ENCODE assay signal across 9 cellular contexts in genomic region chr16:19375561-19376158, GRCh38. TPM values are rescaled to one million over a fixed set of nuclear protein-coding genes. Genes with fewer than 3 reads are reported as not detected.
DNase-seq lines count a peak whose midpoint lies in the region; ATAC-seq, FAIRE-seq and TF ChIP-seq lines count a peak whose summit lies in the region.
"Had no signal": no experiment of that assay in that cellular context is flagged by ENCODE, and none has a peak within 500 bp of the region (broad histone marks: within the 10 kb centered on the region; RNA-seq: fewer than 3 reads in every experiment).

No MANE protein-coding gene starts in this region.

- H3K9me3 ChIP-seq in IMR-90 (ENCODE audit: control insufficient read depth, insufficient read depth, low read length) = no peaks in the 10 kb centered on the region
- H3K9me3 ChIP-seq in left lung = no peaks in the 10 kb centered on the region

- no peak overlapping the region for H3K4me3 ChIP-seq in IMR-90 (ENCODE audit: insufficient read depth, low read depth, low read length)
- no peak overlapping the region for H3K4me3 ChIP-seq in left lung

- H3K18ac ChIP-seq in IMR-90 (ENCODE audit: low read depth, low read length) = no peak overlapping the region

- H3K9me3 Mint-ChIP-seq in stimulated activated effector memory CD8-positive, alpha-beta T cell treated with anti-CD3 and anti-CD28 coated beads, Interleukin-12 subunit alpha, Interleukin-12 subunit beta, amount 100 ng/mL, for 72 hours = no peaks in the 10 kb centered on the region
- H3K9me3 Mint-ChIP-seq: T-helper 1 cell treated with Interleukin-12 subunit alpha and Interleukin-12 subunit beta and Interleukin-4 antibody, amounts not matched to agents 30 μg/mL and 1 μg/mL, for 36 hours had no signal

- peaks cover 9% of the 10 kb centered on the region for H3K4me1 Mint-ChIP-seq in stimulated activated effector memory CD8-positive, alpha-beta T cell treated with anti-CD3 and anti-CD28 coated beads, Interleukin-12 subunit alpha, Interleukin-12 subunit beta, amount 100 ng/mL, for 72 hours

- 0 out of 2 replicates have a peak, but pooled peaks have one; percentile 29 for TF ChIP-seq POLR2A in IMR-90 (IDR thresholded peaks at IDR 0.05; ENCODE audit: low read depth, low read length)

- POLR2A ChIA-PET in IMR-90 (lab: Charles Lee; ENCODE audit: unreplicated experiment) = no interaction called here

- H4K91ac ChIP-seq in IMR-90 (ENCODE audit: insufficient read depth, low read depth, low read length) = no peak overlapping the region

- H4K5ac ChIP-seq in IMR-90 (ENCODE audit: low read depth, low read length) = no peak overlapping the region

- H3K36me3 Mint-ChIP-seq in stimulated activated effector memory CD8-positive, alpha-beta T cell treated with anti-CD3 and anti-CD28 coated beads, Interleukin-12 subunit alpha, Interleukin-12 subunit beta, amount 100 ng/mL, for 72 hours = no peaks in the 10 kb centered on the region

- no peak overlapping the region for H3K23ac ChIP-seq in IMR-90 (ENCODE audit: low read depth, low read length)

- peak; percentile 67 for DNase-seq in DMS53 (lab: John Stamatoyannopoulos, UW)
- peak; percentile 56 for DNase-seq in IMR-90
- DNase-seq in RCC 7860 (ENCODE audit: low spot score) = peak; percentile 34
- peak; percentile 49 for DNase-seq in cerebellum (ENCODE audit: low spot score)
- no peak for DNase-seq in left lung
- DNase-seq in stimulated activated effector memory CD8-positive, alpha-beta T cell treated with anti-CD3 and anti-CD28 coated beads, Interleukin-12 subunit alpha, Interleukin-12 subunit beta, amount 100 ng/mL, for 72 hours (ENCODE audit: low spot score in 2 of 2) = peak in 1 of 2 donors; percentile 51
- no peak for DNase-seq in NK-92 (lab: John Stamatoyannopoulos, UW; ENCODE audit: unreplicated experiment)

- no CpG with 5 or more reads among the region's 4 CpGs for WGBS in IMR-90 (ENCODE audit: extremely low coverage in 2 of 2, insufficient read length in 1 of 2), 2 experiments

- no peak overlapping the region for H2BK120ac ChIP-seq in IMR-90 (ENCODE audit: low read depth, low read length)

- ATAC-seq in IMR-90 (ENCODE audit: low read depth) (peak; percentile 96), left lung (peak; percentile 87), HG03175 (IDR thresholded peaks at IDR 0.05; ENCODE audit: unreplicated experiment) (no peak)
- ATAC-seq in stimulated activated effector memory CD8-positive, alpha-beta T cell treated with anti-CD3 and anti-CD28 coated beads, Interleukin-12 subunit alpha, Interleukin-12 subunit beta, amount 100 ng/mL, for 72 hours = peak; percentile 52

- H2BK15ac ChIP-seq in IMR-90 (ENCODE audit: low read depth, low read length) = no peak overlapping the region

- no peak overlapping the region for H4K8ac ChIP-seq in IMR-90 (ENCODE audit: low read depth in 2 of 2, low read length in 2 of 2)

- no peak overlapping the region for H2AFZ ChIP-seq in IMR-90 (replicated peaks; ENCODE audit: low read length, poor library complexity)

- CTCF ChIA-PET in IMR-90 (lab: Yijun Ruan, JAX) = interaction anchor here (1.0 kb wide), 1 partner anchor 290 kb away, joined by 7 read pairs; no protein-coding TSS in a partner anchor

- in situ Hi-C loops in IMR-90 (cut with MboI; ENCODE audit: low sequenced_read_pairs) = loop anchor here (5.0 to 10.0 kb wide), 3 partner anchors 221 to 391 kb away; partner anchors contain the start of gene TMC7

- H3K4me1 ChIP-seq in IMR-90 (ENCODE audit: control insufficient read depth, insufficient read depth, low read length) = no peaks in the 10 kb centered on the region
- H3K4me1 ChIP-seq in left lung = peaks cover 0 to 7% of the 10 kb centered on the region in 2 donors

- no peak overlapping the region for H3K4me2 ChIP-seq in IMR-90 (ENCODE audit: low read depth, low read length)

- no peak overlapping the region for H3K27ac Mint-ChIP-seq in stimulated activated effector memory CD8-positive, alpha-beta T cell treated with anti-CD3 and anti-CD28 coated beads, Interleukin-12 subunit alpha, Interleukin-12 subunit beta, amount 100 ng/mL, for 72 hours
- H3K27ac Mint-ChIP-seq: T-helper 1 cell treated with Interleukin-12 subunit alpha and Interleukin-12 subunit beta and Interleukin-4 antibody, amounts not matched to agents 30 μg/mL and 1 μg/mL, for 36 hours had no signal

- no peak overlapping the region for H2BK5ac ChIP-seq in IMR-90 (ENCODE audit: low read depth, low read length, poor library complexity, severe bottlenecking)

- intact Hi-C loops in IMR-90 (cut with micrococcal nuclease) (loop anchor here (1.0 kb wide), 3 partner anchors 208 to 392 kb away; partner anchors contain the start of gene TMC7), left lung (cut with DNase I) (no loop called here)

- TF ChIP-seq CTCF in IMR-90 (conservative IDR thresholded peaks at IDR 0.05; ENCODE audit: low read depth, low read length) (peak; percentile 92), left lung (IDR thresholded peaks at IDR 0.05) (peak; percentile 72 to 83)

- no peak overlapping the region for H2AK5ac ChIP-seq in IMR-90 (ENCODE audit: low read depth, low read length)

- dilution Hi-C loops in IMR-90 (cut with HindIII; ENCODE audit: low sequenced_read_pairs, unreplicated experiment) = no loop called here

- H3K36me3 ChIP-seq in IMR-90 (ENCODE audit: control insufficient read depth, insufficient read depth, low read length) (no peaks in the 10 kb centered on the region), left lung (no peaks in the 10 kb centered on the region)

- H2AK9ac ChIP-seq in IMR-90 (replicated peaks; ENCODE audit: low read depth, low read length, poor library complexity) = no peak overlapping the region

- H3K79me1 ChIP-seq in IMR-90 (ENCODE audit: low read depth in 1 of 2, low read length in 2 of 2) = no peaks in the 10 kb centered on the region

- no peaks in the 10 kb centered on the region for H3K9me1 ChIP-seq in IMR-90 (ENCODE audit: insufficient read depth, low read length)

- H2BK20ac ChIP-seq in IMR-90 (ENCODE audit: low read depth, low read length) = no peak overlapping the region

- no peak overlapping the region for H3K9ac ChIP-seq in IMR-90 (ENCODE audit: low read depth, low read length)

- H3K27ac ChIP-seq in IMR-90 (ENCODE audit: insufficient read depth, low read length) = no peak overlapping the region
- no peak overlapping the region for H3K27ac ChIP-seq in left lung

- no peak overlapping the region for H3K56ac ChIP-seq in IMR-90 (ENCODE audit: extremely low read depth, insufficient read depth, low read length)

- H3K4ac ChIP-seq in IMR-90 (ENCODE audit: low read depth, low read length) = no peak overlapping the region

- no peaks in the 10 kb centered on the region for H4K20me1 ChIP-seq in IMR-90 (ENCODE audit: insufficient read depth, low read length)

- no peak overlapping the region for H3K14ac ChIP-seq in IMR-90 (replicated peaks; ENCODE audit: low read depth, low read length)

- peak; percentile 5 for FAIRE-seq in RCC 7860 (lab: Jason Lieb, UNC)

- H3K27me3 ChIP-seq in IMR-90 (ENCODE audit: control insufficient read depth, insufficient read depth, low read length) (peaks cover 4% of the 10 kb centered on the region), left lung (no peaks in the 10 kb centered on the region)

- BruUV-seq in IMR-90 (replicated peaks; lab: Mats Ljungman, UMichigan) = no TSS peak

- TF ChIP-seq RAD21 in IMR-90 (IDR thresholded peaks at IDR 0.05; ENCODE audit: low read length) = peak; percentile 96

- no peak overlapping the region for H3K4me3 Mint-ChIP-seq in stimulated activated effector memory CD8-positive, alpha-beta T cell treated with anti-CD3 and anti-CD28 coated beads, Interleukin-12 subunit alpha, Interleukin-12 subunit beta, amount 100 ng/mL, for 72 hours
- H3K4me3 Mint-ChIP-seq: T-helper 1 cell treated with Interleukin-12 subunit alpha and Interleukin-12 subunit beta and Interleukin-4 antibody, amounts not matched to agents 30 μg/mL and 1 μg/mL, for 36 hours had no signal

TF ChIP-seq in IMR-90, 13 proteins besides CTCF, POLR2A, EP300 and RAD21:
- TF ChIP-seq BHLHE40 (IDR thresholded peaks at IDR 0.05; ENCODE audit: low read depth, low read length) (no peak), RFX5 (IDR thresholded peaks at IDR 0.05; ENCODE audit: low read depth, low read length) (no peak), MAZ (IDR thresholded peaks at IDR 0.05; ENCODE audit: borderline replicate concordance, low read depth, low read length) (no peak), MXI1 (IDR thresholded peaks at IDR 0.05; ENCODE audit: borderline replicate concordance, low read depth, low read length) (no peak), USF2 (IDR thresholded peaks at IDR 0.05; ENCODE audit: low read depth, low read length) (peak; percentile 54), CHD1 (IDR thresholded peaks at IDR 0.05; ENCODE audit: low read depth, low read length) (no peak), FOS (IDR thresholded peaks at IDR 0.05; ENCODE audit: low read depth, low read length) (no peak), NFE2L2 (IDR thresholded peaks at IDR 0.05; ENCODE audit: low read depth, low read length) (no peak), CEBPB (IDR thresholded peaks at IDR 0.05; ENCODE audit: low read depth, low read length) (no peak), MAFK (IDR thresholded peaks at IDR 0.05; ENCODE audit: low read depth, low read length) (no peak), SMC3 (IDR thresholded peaks at IDR 0.05; ENCODE audit: low read depth, low read length) (peak; percentile 94), ELK1 (IDR thresholded peaks at IDR 0.05; ENCODE audit: borderline replicate concordance, low read depth, low read length) (no peak)

RNA-seq across cellular contexts. Expression of gene TMC5, which starts 42.0 kb away (rescaled TPM):
- total RNA-seq in IMR-90 (2012; rRNA removed) (not detected in 2 replicates), cerebellum (0.36 TPM), left lung (100 to 1,000 TPM in 1 of 2 donors, 10 to 100 TPM in 1; 78.8 to 105 TPM)
- polyA plus RNA-seq in IMR-90 (2012; rRNA removed) = not detected in 2 replicates
- not detected in 2 replicates for polyA plus RNA-seq in IMR-90 (2012; cell fraction: cytosol; rRNA removed)
- polyA plus RNA-seq in IMR-90 (2012; cell fraction: nucleus; rRNA removed; ENCODE audit: low replicate concordance) = not detected in 2 replicates

Comparison
In these comparisons a context has a peak if more than half of its experiments do, and no peak if none do; other contexts are left out.
1. DNase-seq: peak in DMS53 (single experiment), IMR-90 (single experiment), RCC 7860 (single experiment) and cerebellum (single experiment); none in left lung (0 of 2) and NK-92 (single experiment).
2. RNA of gene TMC5, which starts 42.0 kb away (total RNA-seq): 78.8 to 105 TPM in left lung; 0.36 TPM in cerebellum (single experiment) and not detected in IMR-90; every median in the first group is over 10 times any median in the second.